ENCODE assay signal across 8 cellular contexts in the genomic region with DNA sequence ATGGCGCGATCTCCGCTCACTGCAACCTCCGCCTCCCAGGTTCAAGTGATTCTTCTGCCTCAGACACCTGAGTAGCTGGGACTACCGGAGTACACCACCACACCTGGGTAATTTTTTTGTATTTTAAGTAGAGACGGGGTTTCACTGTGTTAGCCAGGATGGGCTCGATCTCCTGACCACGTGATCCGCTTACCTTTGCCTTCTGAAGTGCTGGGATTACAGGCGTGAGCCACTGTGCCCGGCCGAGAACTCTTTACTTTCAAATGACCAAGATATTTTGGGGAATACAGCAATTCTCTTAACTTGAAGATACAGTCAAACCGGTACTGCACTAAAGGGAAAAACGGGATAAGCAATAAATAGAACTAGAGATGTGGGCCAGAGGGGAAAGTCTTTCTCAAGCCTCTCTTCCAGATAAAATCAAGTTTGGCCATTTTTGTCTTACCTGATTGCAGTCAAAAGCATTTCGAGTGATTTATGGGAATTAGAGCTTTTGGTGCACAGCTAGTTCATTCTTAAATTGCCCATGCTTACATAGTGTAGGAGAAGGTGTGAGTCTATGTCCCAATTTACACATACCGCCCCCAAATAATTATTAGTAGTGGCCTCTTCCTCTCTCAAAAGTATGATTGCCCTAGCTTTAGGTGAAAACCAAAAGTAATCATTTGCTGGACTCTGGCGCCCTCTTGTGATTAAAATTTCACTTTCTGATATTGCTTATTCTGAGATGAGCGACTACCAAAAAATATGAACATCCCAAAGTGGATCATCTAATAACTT. TPM values are rescaled to one million over a fixed set of nuclear protein-coding genes. Genes with fewer than 3 reads are reported as not detected.
DNase-seq lines count a peak whose midpoint lies in the region; ATAC-seq, FAIRE-seq and TF ChIP-seq lines count a peak whose summit lies in the region.

No MANE protein-coding gene starts in this region.

- no peak overlapping the region for H3K4me3 Mint-ChIP-seq in CD4-positive, alpha-beta memory T cell

- CTCF ChIA-PET in CD4-positive, alpha-beta memory T cell (lab: Charles Lee; ENCODE audit: partially characterized antibody), result interaction anchor here (0.6 to 14.6 kb wide), 25 partner anchors 8 to 1289 kb away, joined by 3 to 469 read pairs (median 5); a partner anchor contains a TSS

- peak; percentile 61 for FAIRE-seq in colon (lab: Jason Lieb, UNC)

- TF ChIP-seq CTCF in GM13976 (IDR thresholded peaks at IDR 0.05; ENCODE audit: borderline replicate concordance, control extremely low read depth, extremely low read depth, insufficient read depth, missing control alignments), result peak; percentile 62
- peak; percentile 59 to 67 (median 61) for TF ChIP-seq CTCF in testis (IDR thresholded peaks at IDR 0.05)

- peaks cover 3 to 5% of the 10 kb centered on the region in 2 donors for H3K27me3 Mint-ChIP-seq in CD4-positive, alpha-beta memory T cell

- intact Hi-C loops in CD4-positive, alpha-beta memory T cell (cut with micrococcal nuclease), result loop anchor here (1.0 to 10.0 kb wide), 5 partner anchors 178 to 715 kb away; no protein-coding TSS in a partner anchor
- intact Hi-C loops in testis (cut with DNase I; ENCODE audit: low total_unique reads), result loop anchor here (10.0 kb wide), 3 partner anchors 177 to 357 kb away; a partner anchor contains a TSS

- 53 to 57% methylated on average over 18 of the region's 18 CpGs for WGBS in testis, 2 donors

- no peaks in the 10 kb centered on the region for H3K4me1 ChIP-seq in CD4-positive, alpha-beta memory T cell (ENCODE audit: insufficient read depth, low read length)
- no peaks in the 10 kb centered on the region for H3K4me1 ChIP-seq in testis

- H3K27me3 ChIP-seq in CD4-positive, alpha-beta memory T cell (ENCODE audit: insufficient read depth, low read length), result no peaks in the 10 kb centered on the region
- no peaks in the 10 kb centered on the region for H3K27me3 ChIP-seq in testis

- DNase-seq in CD4-positive, alpha-beta memory T cell, result peak; percentile 43 to 60 (median 58)
- DNase-seq in GM13976 (ENCODE audit: low spot score) (peak; percentile 55), HT-29 (ENCODE audit: low spot score) (peak; percentile 91), SKM-1 (lab: John Stamatoyannopoulos, UW; ENCODE audit: unreplicated experiment) (peak; percentile 35), lung microvascular endothelial cell (ENCODE audit: low read depth in 2 of 2) (peak; percentile 49 to 65), testis (peak; percentile 60)

- POLR2A ChIA-PET in CD4-positive, alpha-beta memory T cell (lab: Charles Lee; ENCODE audit: partially characterized antibody), result interaction anchor here (0.6 to 0.9 kb wide), 2 partner anchors 178 to 179 kb away, joined by 3 read pairs; no protein-coding TSS in a partner anchor

- no peak overlapping the region for H3K4me3 ChIP-seq in CD4-positive, alpha-beta memory T cell (ENCODE audit: low read length in 2 of 2)
- no peak overlapping the region for H3K4me3 ChIP-seq in testis

- H3K9me3 ChIP-seq in CD4-positive, alpha-beta memory T cell (ENCODE audit: control insufficient read depth in 1 of 2, low read length in 2 of 2), result no peaks in the 10 kb centered on the region
- H3K9me3 ChIP-seq in testis, result no peaks in the 10 kb centered on the region

- no peak for TF ChIP-seq POLR2A in testis (IDR thresholded peaks at IDR 0.05)

- no peaks in the 10 kb centered on the region for H3K9me3 Mint-ChIP-seq in CD4-positive, alpha-beta memory T cell

- no peaks in the 10 kb centered on the region for H3K36me3 ChIP-seq in CD4-positive, alpha-beta memory T cell (ENCODE audit: insufficient read depth, low read length)
- H3K36me3 ChIP-seq in testis (ENCODE audit: low read depth, missing control alignments), result no peaks in the 10 kb centered on the region

- in situ Hi-C loops in GM13976 (cut with MboI; ENCODE audit: low sequenced_read_pairs, unreplicated experiment), result loop anchor here (10.0 kb wide), 2 partner anchors 177 to 357 kb away; no protein-coding TSS in a partner anchor

- no peak overlapping the region for H3K27ac ChIP-seq in CD4-positive, alpha-beta memory T cell (ENCODE audit: low read depth, low read length)
- no peak overlapping the region for H3K27ac ChIP-seq in testis

- no peak overlapping the region for H3K27ac Mint-ChIP-seq in CD4-positive, alpha-beta memory T cell

- H3K36me3 Mint-ChIP-seq in CD4-positive, alpha-beta memory T cell, result no peaks in the 10 kb centered on the region

- peaks cover 0 to 3% (median 0%) of the 10 kb centered on the region in 4 donors for H3K4me1 Mint-ChIP-seq in CD4-positive, alpha-beta memory T cell

- ATAC-seq in HG03520 (IDR thresholded peaks at IDR 0.05; ENCODE audit: unreplicated experiment), result no peak

RNA-seq across cellular contexts. Expression of a gene that starts 53.2 kb away (rescaled TPM):
- total RNA-seq in CD4-positive, alpha-beta memory T cell, result under 1 TPM; 0.44 to 0.61 TPM
- 1 to 10 TPM in 1 of 2 donors, under 1 TPM in 1; 0.81 to 1.4 TPM for polyA plus RNA-seq in CD4-positive, alpha-beta memory T cell
- total RNA-seq in HT-29 (2014; rRNA removed; shearing (Covaris generic)), result 51.2 and 55.5 TPM in 2 replicates
- total RNA-seq in lung microvascular endothelial cell, result 1.8 and 12.9 TPM in 2 replicates
- total RNA-seq in testis, result 1 to 10 TPM; 9.4 to 9.5 TPM
- 4.3 TPM for polyA plus RNA-seq in testis (ENCODE audit: insufficient read depth, low read depth, low replicate concordance)

Comparison
In these comparisons a context has a peak if more than half of its experiments do, and no peak if none do; other contexts are left out.
1. DNase-seq: peak in every context shown above with its lines; median percentile 91 in HT-29; 60 in testis; 58 in CD4-positive, alpha-beta memory T cell; 57 in lung microvascular endothelial cell; 55 in GM13976; 35 in SKM-1.